In genomic region chr1:248863011-248863881, GRCh38 we compare ENCODE assay signal across 8 cellular contexts. TPM values are rescaled to one million over a fixed set of nuclear protein-coding genes. Genes with fewer than 3 reads are reported as not detected.
DNase-seq lines count a peak whose midpoint lies in the region; ATAC-seq and TF ChIP-seq lines count a peak whose summit lies in the region.

No MANE protein-coding gene starts in this region.

- POLR2A ChIA-PET in HCT116 (lab: Charles Lee), result no interaction called here

- intact Hi-C loops in HCT116 (cut with micrococcal nuclease) (no loop called here), thyroid gland (cut with DNase I) (no loop called here)
- intact Hi-C loops in activated naive CD4-positive, alpha-beta T cell treated with anti-CD3 and anti-CD28 coated beads for 36 hours (cut with micrococcal nuclease), result loop anchor here (1.0 kb wide), 2 partner anchors 10 to 37 kb away; no protein-coding TSS in a partner anchor

- H3K36me3 ChIP-seq in HCT116 (ENCODE audit: control insufficient read depth in 1 of 2, insufficient read depth in 2 of 2, low read length in 2 of 2) (no peaks in the 10 kb centered on the region), MM.1S (replicated peaks; ENCODE audit: insufficient read depth, low read length) (no peaks in the 10 kb centered on the region), SJSA1 (peaks cover 2% of the 10 kb centered on the region; the same call in 1 of the 2 replicates), thyroid gland (no peaks in the 10 kb centered on the region)

- no peaks in the 10 kb centered on the region for H3K27me3 Mint-ChIP-seq in activated naive CD4-positive, alpha-beta T cell treated with anti-CD3 and anti-CD28 coated beads for 36 hours (ENCODE audit: low read depth)
- H3K27me3 Mint-ChIP-seq in glutamatergic neuron (ENCODE audit: unreplicated experiment) (peaks cover 23% of the 10 kb centered on the region), osteocyte (ENCODE audit: unreplicated experiment) (no peaks in the 10 kb centered on the region)

- H2AFZ ChIP-seq in HCT116 (ENCODE audit: low read depth, low read length, poor library complexity, severe bottlenecking), result no peak overlapping the region
- peak overlapping the region; percentile 93 for H2AFZ ChIP-seq in MM.1S (ENCODE audit: low read length)

- H3K27me3 ChIP-seq in HCT116 (ENCODE audit: insufficient read depth, low read length) (no peaks in the 10 kb centered on the region), MM.1S (replicated peaks; ENCODE audit: insufficient read depth, low read length) (peaks cover 14% of the 10 kb centered on the region), SJSA1 (replicated peaks) (no peaks in the 10 kb centered on the region), thyroid gland (no peaks in the 10 kb centered on the region)

- 3 to 8% methylated on average over 14 to 42 of the region's 46 CpGs for WGBS in thyroid gland, 2 donors

- H3K4me3 Mint-ChIP-seq in activated naive CD4-positive, alpha-beta T cell treated with anti-CD3 and anti-CD28 coated beads for 36 hours, result peak overlapping the region; percentile 87
- peak overlapping the region; percentile 96 for H3K4me3 Mint-ChIP-seq in glutamatergic neuron (ENCODE audit: unreplicated experiment)
- peak overlapping the region; percentile 76 for H3K4me3 Mint-ChIP-seq in osteocyte (ENCODE audit: unreplicated experiment)

- H3K4me3 ChIP-seq in HCT116 (replicated peaks in 1 of 2; ENCODE audit: low read depth in 1 of 2, low read length in 2 of 2) (peak overlapping the region; percentile 38 to 53), MM.1S (ENCODE audit: low read length) (peak overlapping the region; percentile 74), SJSA1 (peak overlapping the region; percentile 43), thyroid gland (replicated peaks in 1 of 3) (peak overlapping the region in 2 of 3 donors; percentile 19 to 47)

- no peaks in the 10 kb centered on the region for H3K9me3 Mint-ChIP-seq in activated naive CD4-positive, alpha-beta T cell treated with anti-CD3 and anti-CD28 coated beads for 36 hours
- H3K9me3 Mint-ChIP-seq in glutamatergic neuron (ENCODE audit: unreplicated experiment) (peaks cover 18% of the 10 kb centered on the region), osteocyte (ENCODE audit: unreplicated experiment) (no peaks in the 10 kb centered on the region)

- no peak for TF ChIP-seq RAD21 in HCT116 (IDR thresholded peaks at IDR 0.05; ENCODE audit: low read depth)

- H3K4me1 Mint-ChIP-seq in activated naive CD4-positive, alpha-beta T cell treated with anti-CD3 and anti-CD28 coated beads for 36 hours (ENCODE audit: low read depth), result peaks cover 30% of the 10 kb centered on the region
- peaks cover 16% of the 10 kb centered on the region for H3K4me1 Mint-ChIP-seq in glutamatergic neuron (ENCODE audit: low read depth, unreplicated experiment)
- H3K4me1 Mint-ChIP-seq in osteocyte (ENCODE audit: unreplicated experiment), result peaks cover 25% of the 10 kb centered on the region

- ATAC-seq in HCT116, result peak; percentile 50

- DNase-seq in GDM1 (lab: John Stamatoyannopoulos, UW) (peak; percentile 85), HCT116 (ENCODE audit: low read depth, low spot score) (no peak), MM.1S (peak; percentile 80), SJSA1 (ENCODE audit: low read depth in 1 of 2, low spot score in 2 of 2) (peak; percentile 74 to 86), glutamatergic neuron (peak; percentile 89), osteocyte (ENCODE audit: extremely low spot score, unreplicated experiment) (no peak), thyroid gland (peak; percentile 93 to 95)
- peak; percentile 88 for DNase-seq in activated naive CD4-positive, alpha-beta T cell treated with anti-CD3 and anti-CD28 coated beads for 36 hours

- no peak overlapping the region; the same call in 1 of the 2 replicates for H3K27ac ChIP-seq in HCT116 (ENCODE audit: low read depth, low read length)
- H3K27ac ChIP-seq in MM.1S (ENCODE audit: low read length), result no peak overlapping the region
- no peak overlapping the region for H3K27ac ChIP-seq in SJSA1
- H3K27ac ChIP-seq in thyroid gland, result peak overlapping the region; percentile 45 to 72 (median 72)

- RAD21 ChIA-PET in HCT116 (lab: Charles Lee; ENCODE audit: low non-redundant PET in 1 of 2, low total read pairs in 2 of 2, uncharacterized antibody in 2 of 2, unreplicated experiment in 2 of 2), result interaction anchor here in 1 of 2 experiments (0.9 kb wide), 1 partner anchor 10 kb away, joined by 3 read pairs; no protein-coding TSS in a partner anchor

- peaks cover 5 to 28% of the 10 kb centered on the region in 2 experiments; a peak in 3 of 4 replicates for H3K4me1 ChIP-seq in HCT116 (ENCODE audit: control insufficient read depth in 1 of 2, insufficient read depth in 2 of 2, low read length in 2 of 2)
- H3K4me1 ChIP-seq in MM.1S (ENCODE audit: low read length), result peaks cover 17% of the 10 kb centered on the region
- H3K4me1 ChIP-seq in SJSA1 (replicated peaks), result peaks cover 24% of the 10 kb centered on the region
- peaks cover 7 to 19% of the 10 kb centered on the region in 2 donors for H3K4me1 ChIP-seq in thyroid gland

- H3K9me2 ChIP-seq in HCT116 (ENCODE audit: insufficient read depth) (no peaks in the 10 kb centered on the region), MM.1S (replicated peaks; ENCODE audit: insufficient read depth, low read length) (no peaks in the 10 kb centered on the region)

- H3K9ac ChIP-seq in HCT116 (ENCODE audit: low read length) (peak overlapping the region; percentile 42), MM.1S (ENCODE audit: low read length) (peak overlapping the region; percentile 52; the same call in 1 of the 2 replicates)

- no peak for TF ChIP-seq CTCF in HCT116 (IDR thresholded peaks at IDR 0.05 in 2 of 3, conservative IDR thresholded peaks at IDR 0.05 in 1 of 3; ENCODE audit: borderline replicate concordance in 1 of 3, insufficient read depth in 1 of 3, low read depth in 2 of 3, low read length in 2 of 3)
- no peak for TF ChIP-seq CTCF in MM.1S (IDR thresholded peaks at IDR 0.05; ENCODE audit: low read length)
- TF ChIP-seq CTCF in glutamatergic neuron (IDR thresholded peaks at IDR 0.05; ENCODE audit: partially characterized antibody, unreplicated experiment), result no peak
- TF ChIP-seq CTCF in osteocyte (IDR thresholded peaks at IDR 0.05), result no peak
- TF ChIP-seq CTCF in thyroid gland (IDR thresholded peaks at IDR 0.05), result no peak

- no peak for TF ChIP-seq POLR2A in HCT116 (IDR thresholded peaks at IDR 0.05; ENCODE audit: borderline replicate concordance, extremely low read depth, insufficient read depth, insufficient read length)
- peak; percentile 32 to 91 for TF ChIP-seq POLR2A in thyroid gland (IDR thresholded peaks at IDR 0.05)

- H3K27ac Mint-ChIP-seq in activated naive CD4-positive, alpha-beta T cell treated with anti-CD3 and anti-CD28 coated beads for 36 hours, result peak overlapping the region; percentile 61
- H3K27ac Mint-ChIP-seq in glutamatergic neuron (ENCODE audit: unreplicated experiment) (peak overlapping the region; percentile 69), osteocyte (ENCODE audit: unreplicated experiment) (peak overlapping the region; percentile 61)

- peaks cover 2% of the 10 kb centered on the region for H3K36me3 Mint-ChIP-seq in activated naive CD4-positive, alpha-beta T cell treated with anti-CD3 and anti-CD28 coated beads for 36 hours (ENCODE audit: low read depth)
- H3K36me3 Mint-ChIP-seq in glutamatergic neuron (ENCODE audit: unreplicated experiment), result no peaks in the 10 kb centered on the region
- H3K36me3 Mint-ChIP-seq in osteocyte (ENCODE audit: unreplicated experiment), result no peaks in the 10 kb centered on the region

- peaks cover 5% of the 10 kb centered on the region; the same call in 1 of the 2 replicates for H3F3A ChIP-seq in MM.1S (ENCODE audit: insufficient read depth, low read length)

- CTCF ChIA-PET in HCT116 (lab: Charles Lee), result no interaction called here
- CTCF ChIA-PET in activated naive CD4-positive, alpha-beta T cell treated with anti-CD3 and anti-CD28 coated beads for 36 hours (lab: Charles Lee), result interaction anchor here (1.2 kb wide), 1 partner anchor 44 kb away, joined by 3 read pairs; no protein-coding TSS in a partner anchor

- H3K9me3 ChIP-seq in HCT116 (ENCODE audit: control insufficient read depth in 1 of 2, insufficient read depth in 1 of 2, low read depth in 1 of 2, low read length in 2 of 2), result no peaks in the 10 kb centered on the region
- H3K9me3 ChIP-seq in MM.1S (replicated peaks; ENCODE audit: insufficient read depth, low read length), result no peaks in the 10 kb centered on the region
- H3K9me3 ChIP-seq in SJSA1 (replicated peaks), result no peaks in the 10 kb centered on the region
- H3K9me3 ChIP-seq in thyroid gland, result no peaks in the 10 kb centered on the region

- BruUV-seq in HCT116 (replicated peaks; lab: Mats Ljungman, UMichigan), result no TSS peak

- peak overlapping the region; percentile 74 for H3K4me2 ChIP-seq in HCT116 (ENCODE audit: low read length)
- peak overlapping the region; percentile 95 for H3K4me2 ChIP-seq in MM.1S (ENCODE audit: low read depth, low read length)

- H3K79me2 ChIP-seq in HCT116 (ENCODE audit: insufficient read depth, low read length) (peaks cover 4% of the 10 kb centered on the region; the same call in 1 of the 2 replicates), MM.1S (ENCODE audit: low read length) (peaks cover 2% of the 10 kb centered on the region)

- H4K20me1 ChIP-seq in HCT116 (ENCODE audit: insufficient read depth) (no peaks in the 10 kb centered on the region), MM.1S (ENCODE audit: insufficient read depth, low read length) (no peaks in the 10 kb centered on the region)

RNA-seq across cellular contexts. Expression of gene ZNF692, which starts 4.4 kb away (rescaled TPM):
- total RNA-seq in HCT116 (2021; ENCODE audit: unreplicated experiment) (76.2 TPM), glutamatergic neuron (ENCODE audit: unreplicated experiment) (60.2 TPM), osteocyte (32.1 and 39.9 TPM in 2 replicates), thyroid gland (10 to 100 TPM; 17.2 to 59.7 (median 34.1) TPM)
- 60.2 and 69.1 TPM in 2 replicates for polyA plus RNA-seq in HCT116 (2012)
- total RNA-seq in SJSA1 (2014; rRNA removed; shearing (Covaris generic)), result 8.8 and 11.1 TPM in 2 replicates
- 10 to 100 TPM; 87.6 to 88.7 TPM for total RNA-seq in activated naive CD4-positive, alpha-beta T cell treated with anti-CD3 and anti-CD28 coated beads for 36 hours

RNA-seq across cellular contexts. Expression of gene ZNF672, which starts 25.2 kb away (rescaled TPM):
- total RNA-seq in HCT116 (2021; ENCODE audit: unreplicated experiment), result 27.6 TPM
- 24.7 and 29.4 TPM in 2 replicates for polyA plus RNA-seq in HCT116 (2012)
- total RNA-seq in SJSA1 (2014; rRNA removed; shearing (Covaris generic)), result 23.1 and 27.7 TPM in 2 replicates
- total RNA-seq in activated naive CD4-positive, alpha-beta T cell treated with anti-CD3 and anti-CD28 coated beads for 36 hours, result 10 to 100 TPM; 51.6 to 53.4 TPM
- 30.5 TPM for total RNA-seq in glutamatergic neuron (ENCODE audit: unreplicated experiment)
- total RNA-seq in osteocyte, result 21.1 and 24.1 TPM in 2 replicates
- 10 to 100 TPM; 43.5 to 82.2 (median 53.7) TPM for total RNA-seq in thyroid gland

RNA-seq across cellular contexts. Expression of gene SH3BP5L, which starts 37.5 kb away (rescaled TPM):
- 22.3 TPM for total RNA-seq in HCT116 (2021; ENCODE audit: unreplicated experiment)
- 11.9 and 15.1 TPM in 2 replicates for polyA plus RNA-seq in HCT116 (2012)
- total RNA-seq in SJSA1 (2014; rRNA removed; shearing (Covaris generic)), result 26.1 and 34.1 TPM in 2 replicates
- 10 to 100 TPM; 20.3 to 20.5 TPM for total RNA-seq in activated naive CD4-positive, alpha-beta T cell treated with anti-CD3 and anti-CD28 coated beads for 36 hours
- 74.0 TPM for total RNA-seq in glutamatergic neuron (ENCODE audit: unreplicated experiment)
- 32.4 and 33.2 TPM in 2 replicates for total RNA-seq in osteocyte
- 10 to 100 TPM; 25.2 to 32.0 (median 30.0) TPM for total RNA-seq in thyroid gland

RNA-seq across cellular contexts. Expression of gene PGBD2, which starts 42.8 kb away (rescaled TPM):
- 5.1 TPM for total RNA-seq in HCT116 (2021; ENCODE audit: unreplicated experiment)
- polyA plus RNA-seq in HCT116 (2012), result 4.1 and 4.6 TPM in 2 replicates
- total RNA-seq in SJSA1 (2014; rRNA removed; shearing (Covaris generic)), result 2.6 and 5.9 TPM in 2 replicates
- total RNA-seq in activated naive CD4-positive, alpha-beta T cell treated with anti-CD3 and anti-CD28 coated beads for 36 hours, result 1 to 10 TPM; 3.0 to 3.5 TPM
- total RNA-seq in glutamatergic neuron (ENCODE audit: unreplicated experiment), result 11.5 TPM
- 8.3 and 9.4 TPM in 2 replicates for total RNA-seq in osteocyte
- 10 to 100 TPM; 10.0 to 20.3 (median 14.4) TPM for total RNA-seq in thyroid gland

Comparison
In these comparisons a context has a peak if more than half of its experiments do, and no peak if none do; other contexts are left out.
1. DNase-seq: peak in GDM1 (single experiment), MM.1S (single experiment), SJSA1 (2 of 2), activated naive CD4-positive, alpha-beta T cell treated with anti-CD3 and anti-CD28 coated beads for 36 hours (single experiment), glutamatergic neuron (single experiment) and thyroid gland (2 of 2); none in HCT116 (single experiment) and osteocyte (single experiment).
2. H3K27ac ChIP-seq: peak in thyroid gland (3 of 3); none in HCT116 (single experiment), MM.1S (single experiment) and SJSA1 (single experiment).
3. Peak in every context shown above with its lines, with median percentiles within 50 percentile points of each other: H3K4me3 ChIP-seq, H3K27ac Mint-ChIP-seq and H3K4me3 Mint-ChIP-seq.